Comparison of ENCODE assay signal across 8 cellular contexts in genomic region chr10:13100349-13101294, GRCh38. TPM values are rescaled to one million over a fixed set of nuclear protein-coding genes. Genes with fewer than 3 reads are reported as not detected.
DNase-seq lines count a peak whose midpoint lies in the region; ATAC-seq and TF ChIP-seq lines count a peak whose summit lies in the region.

No MANE protein-coding gene starts in this region.

- H3K27me3 ChIP-seq in kidney epithelial cell (ENCODE audit: control insufficient read depth, insufficient read depth, low read length) = no peaks in the 10 kb centered on the region

- H3K4me3 ChIP-seq in SK-N-MC (peak overlapping the region; percentile 78), cardiac fibroblast (replicated peaks in 1 of 2; ENCODE audit: low read depth in 2 of 2, low read length in 2 of 2) (peak overlapping the region; percentile 70 to 89), kidney epithelial cell (ENCODE audit: low read depth, low read length) (peak overlapping the region; percentile 92)

- peak; percentile 10 for ATAC-seq in GM18858 (IDR thresholded peaks at IDR 0.05; ENCODE audit: unreplicated experiment)
- ATAC-seq in HG03039 (IDR thresholded peaks at IDR 0.05; ENCODE audit: unreplicated experiment) = peak; percentile 30

- DNase-seq in AG08396 (ENCODE audit: low spot score) (peak; percentile 30), SK-N-MC (ENCODE audit: low read depth, low spot score) (no peak), cardiac fibroblast (ENCODE audit: low read depth in 2 of 2) (peak; percentile 31 to 49), kidney epithelial cell (ENCODE audit: low read depth) (no peak), NCI-H1436 treated with DMSO at 0.1 percent for 48 hours (lab: John Stamatoyannopoulos, UW) (no peak)
- peak; percentile 20 for DNase-seq in stimulated activated CD4-positive, alpha-beta T cell treated with anti-CD3 and anti-CD28 coated beads, Interleukin-1b, Interleukin-23, amount 100 ng/mL, for 48 hours

- H3K27ac ChIP-seq in SK-N-MC = no peak overlapping the region

- H3K36me3 ChIP-seq in SK-N-MC (ENCODE audit: insufficient read depth, low read length) = no peaks in the 10 kb centered on the region
- H3K36me3 ChIP-seq in kidney epithelial cell (ENCODE audit: control insufficient read depth, insufficient read depth, low read length) = no peaks in the 10 kb centered on the region

- H3K9me3 ChIP-seq in SK-N-MC (ENCODE audit: low read depth, low read length) = no peaks in the 10 kb centered on the region

- H3K9ac ChIP-seq in SK-N-MC (ENCODE audit: insufficient read length) = no peak overlapping the region

- TF ChIP-seq CTCF in cardiac fibroblast (IDR thresholded peaks at IDR 0.05; ENCODE audit: low read depth, low read length) (no peak), kidney epithelial cell (IDR thresholded peaks at IDR 0.05; ENCODE audit: insufficient read depth, low read length, poor library complexity, severe bottlenecking) (no peak)

RNA-seq across cellular contexts. Expression of gene OPTN, which starts 0.7 kb away (rescaled TPM):
- total RNA-seq in kidney epithelial cell = 108 and 114 TPM in 2 replicates

Comparison
In these comparisons a context has a peak if more than half of its experiments do, and no peak if none do; other contexts are left out.
1. DNase-seq: peak in AG08396 (single experiment), cardiac fibroblast (2 of 2) and stimulated activated CD4-positive, alpha-beta T cell treated with anti-CD3 and anti-CD28 coated beads, Interleukin-1b, Interleukin-23, amount 100 ng/mL, for 48 hours (single experiment); none in SK-N-MC (single experiment), kidney epithelial cell (single experiment) and NCI-H1436 treated with DMSO at 0.1 percent for 48 hours (single experiment).
2. Peak in every context shown above with its lines, with median percentiles within 50 percentile points of each other: H3K4me3 ChIP-seq.